ENCODE assay signal across 27 cellular contexts in the genomic region with DNA sequence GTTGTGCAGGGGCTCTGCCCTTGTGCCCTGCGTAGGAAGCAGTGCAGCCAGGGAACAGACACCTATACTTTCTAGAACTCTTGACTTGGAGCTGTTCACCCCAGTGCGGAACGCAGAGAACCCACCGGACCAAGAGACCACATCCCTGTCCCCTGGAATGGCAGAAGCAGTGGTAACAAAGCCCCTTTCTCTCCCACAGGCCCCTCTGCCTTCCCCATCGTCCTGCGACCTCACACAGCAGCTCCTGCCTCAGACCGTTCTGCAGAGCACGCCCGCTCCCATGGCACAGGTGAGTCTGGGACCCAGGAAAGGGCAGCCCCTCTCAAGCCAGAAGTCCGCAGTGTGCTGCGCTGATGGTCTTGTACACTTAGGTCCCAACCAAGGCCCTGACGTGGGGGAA. TPM values are rescaled to one million over a fixed set of nuclear protein-coding genes. Genes with fewer than 3 reads are reported as not detected.
A peak's percentile ranks its signal among the peaks of the same experiment; 100 is the strongest.
DNase-seq lines count a peak whose midpoint lies in the region; ATAC-seq and TF ChIP-seq lines count a peak whose summit lies in the region.
"Had no signal": no experiment of that assay in that cellular context is flagged by ENCODE, and none has a peak within 500 bp of the region (broad histone marks: within the 10 kb centered on the region; RNA-seq: fewer than 3 reads in every experiment).

No MANE protein-coding gene starts in this region.

- H3K4me1 ChIP-seq in neuronal stem cell (ENCODE audit: control insufficient read depth in 2 of 2, insufficient read depth in 1 of 2, low read depth in 1 of 2, low read length in 2 of 2) (peaks cover 21 to 26% of the 10 kb centered on the region in 2 donors), uterus (no peaks in the 10 kb centered on the region)
- H3K4me1 ChIP-seq: heart left ventricle, lower lobe of right lung had no signal

- H3K4me3 Mint-ChIP-seq in chondrocyte (ENCODE audit: unreplicated experiment): no peak overlapping the region
- peak overlapping the region in 1 of 2 donors; percentile 31 for H3K4me3 Mint-ChIP-seq in stimulated activated naive B cell treated with anti-CD40 and anti-IgM and Interleukin-4, amounts not matched to agents 10 μg/mL and 1 μg/mL and 100 μg/mL, for 72 hours
- H3K4me3 Mint-ChIP-seq: activated T-helper 1 cell treated with anti-CD3 and anti-CD28 coated beads, Interleukin-12 subunit alpha, Interleukin-12 subunit beta, Interleukin-2, Interleukin-4 antibody, amounts not matched to agents 30 ng/mL and 10 ng/mL and 1 ng/mL, durations not matched to agents 14 hours and 24 hours and 36 hours had no signal

- DNase-seq in chondrocyte (ENCODE audit: low spot score): no peak
- no peak for DNase-seq in neuronal stem cell (ENCODE audit: low spot score)
- DNase-seq in stimulated activated naive B cell treated with anti-CD40 and anti-IgM and Interleukin-4, amounts not matched to agents 10 μg/mL and 1 μg/mL and 100 μg/mL, for 72 hours: no peak
- no peak for DNase-seq in uterus
- no peak for DNase-seq in DMS153 (lab: John Stamatoyannopoulos, UW)
- DNase-seq in substantia nigra (lab: John Stamatoyannopoulos, UW): no peak
- no peak for DNase-seq in NCI-H2107 treated with DMSO at 0.1 percent for 48 hours (lab: John Stamatoyannopoulos, UW; ENCODE audit: unreplicated experiment)
- DNase-seq: activated CD4-positive, alpha-beta T cell treated with anti-CD3 and anti-CD28 coated beads, Interleukin-2, amount 50 U/mL, for 48 hours; activated naive CD4-positive, alpha-beta T cell treated with anti-CD3 and anti-CD28 coated beads, Interleukin-2, amount 50 U/mL, for 16 hours; amniotic stem cell; Calu3; effector memory CD4-positive, alpha-beta T cell; erythroblast; GOT3; heart left ventricle; kidney glomerular epithelial cell; lower lobe of right lung; NCI-H1105 treated with DMSO at 0.1 percent for 48 hours; NCI-H1930; NCI-H526 had no signal

- peak overlapping the region; percentile 89 for H2BK12ac ChIP-seq in neuronal stem cell (ENCODE audit: low read length)

- TF ChIP-seq CTCF in chondrocyte (IDR thresholded peaks at IDR 0.05) (no peak), uterus (IDR thresholded peaks at IDR 0.05) (no peak)

- no CpG with 5 or more reads among the region's 12 CpGs for WGBS in neuronal stem cell (ENCODE audit: extremely low coverage in 2 of 2, insufficient read length in 2 of 2, insufficient replicate concordance in 1 of 2), 2 donors

- H3K9me3 Mint-ChIP-seq in chondrocyte (ENCODE audit: low read depth): no peaks in the 10 kb centered on the region
- no peaks in the 10 kb centered on the region for H3K9me3 Mint-ChIP-seq in stimulated activated naive B cell treated with anti-CD40 and anti-IgM and Interleukin-4, amounts not matched to agents 10 μg/mL and 1 μg/mL and 100 μg/mL, for 72 hours
- H3K9me3 Mint-ChIP-seq: activated T-helper 1 cell treated with anti-CD3 and anti-CD28 coated beads, Interleukin-12 subunit alpha, Interleukin-12 subunit beta, Interleukin-2, Interleukin-4 antibody, amounts not matched to agents 30 ng/mL and 10 ng/mL and 1 ng/mL, durations not matched to agents 14 hours and 24 hours and 36 hours; neural progenitor cell had no signal

- H2BK120ac ChIP-seq in neuronal stem cell (ENCODE audit: low read depth, low read length): no peak overlapping the region

- intact Hi-C loops in uterus (cut with DNase I; ENCODE audit: low total_unique reads): no loop called here

- H3K27ac Mint-ChIP-seq in chondrocyte (ENCODE audit: unreplicated experiment): peak overlapping the region; percentile 77
- H3K27ac Mint-ChIP-seq in stimulated activated naive B cell treated with anti-CD40 and anti-IgM and Interleukin-4, amounts not matched to agents 10 μg/mL and 1 μg/mL and 100 μg/mL, for 72 hours: peak overlapping the region; percentile 91
- H3K27ac Mint-ChIP-seq: activated T-helper 1 cell treated with anti-CD3 and anti-CD28 coated beads, Interleukin-12 subunit alpha, Interleukin-12 subunit beta, Interleukin-2, Interleukin-4 antibody, amounts not matched to agents 30 ng/mL and 10 ng/mL and 1 ng/mL, durations not matched to agents 14 hours and 24 hours and 36 hours; progenitor cell of endocrine pancreas had no signal

- no peak overlapping the region for H3K4me3 ChIP-seq in neuronal stem cell (ENCODE audit: low read length in 2 of 2)
- no peak overlapping the region for H3K4me3 ChIP-seq in uterus
- H3K4me3 ChIP-seq: coronary artery, heart left ventricle, K562, lower lobe of right lung, neural progenitor cell, skin epidermis had no signal

- H3K27me3 ChIP-seq in neuronal stem cell (ENCODE audit: control insufficient read depth in 3 of 3, insufficient read depth in 3 of 3, low read depth in 1 of 3, low read length in 3 of 3): no peaks in the 10 kb centered on the region
- H3K27me3 ChIP-seq in uterus: no peaks in the 10 kb centered on the region
- H3K27me3 ChIP-seq: heart left ventricle, neural progenitor cell had no signal

- no peaks in the 10 kb centered on the region for H3K27me3 Mint-ChIP-seq in chondrocyte (ENCODE audit: low read depth)
- peaks cover 19 to 23% of the 10 kb centered on the region in 2 donors for H3K27me3 Mint-ChIP-seq in stimulated activated naive B cell treated with anti-CD40 and anti-IgM and Interleukin-4, amounts not matched to agents 10 μg/mL and 1 μg/mL and 100 μg/mL, for 72 hours

- peaks cover 25% of the 10 kb centered on the region for H3K4me1 Mint-ChIP-seq in chondrocyte (ENCODE audit: low read depth)
- H3K4me1 Mint-ChIP-seq in stimulated activated naive B cell treated with anti-CD40 and anti-IgM and Interleukin-4, amounts not matched to agents 10 μg/mL and 1 μg/mL and 100 μg/mL, for 72 hours: peaks cover 23 to 31% of the 10 kb centered on the region in 2 donors

- H3K36me3 Mint-ChIP-seq in chondrocyte (ENCODE audit: low read depth): peaks cover 25% of the 10 kb centered on the region
- no peaks in the 10 kb centered on the region for H3K36me3 Mint-ChIP-seq in stimulated activated naive B cell treated with anti-CD40 and anti-IgM and Interleukin-4, amounts not matched to agents 10 μg/mL and 1 μg/mL and 100 μg/mL, for 72 hours
- H3K36me3 Mint-ChIP-seq: neural progenitor cell had no signal

- H3K23ac ChIP-seq in neuronal stem cell (ENCODE audit: low read depth, low read length, poor library complexity): no peak overlapping the region

- H3K9me3 ChIP-seq in neuronal stem cell (replicated peaks in 1 of 2; ENCODE audit: control insufficient read depth in 2 of 2, insufficient read depth in 1 of 2, low read depth in 1 of 2, low read length in 2 of 2) (no peaks in the 10 kb centered on the region), uterus (no peaks in the 10 kb centered on the region)
- H3K9me3 ChIP-seq: heart left ventricle, lower lobe of right lung had no signal

- peak overlapping the region; percentile 88 for H2AFZ ChIP-seq in neuronal stem cell (ENCODE audit: low read length)
- H2AFZ ChIP-seq: neural progenitor cell had no signal

- H4K91ac ChIP-seq in neuronal stem cell (ENCODE audit: low read depth, low read length, poor library complexity): peak overlapping the region; percentile 67

- H2BK15ac ChIP-seq in neuronal stem cell (ENCODE audit: low read length): peak overlapping the region; percentile 28

- no peak overlapping the region for H2BK5ac ChIP-seq in neuronal stem cell (ENCODE audit: low read length)

- peak overlapping the region; percentile 74 for H2AK5ac ChIP-seq in neuronal stem cell (ENCODE audit: low read depth, low read length)

- no peak overlapping the region for H3K4me2 ChIP-seq in neuronal stem cell (ENCODE audit: insufficient read depth, low read length, poor library complexity, severe bottlenecking)
- H3K4me2 ChIP-seq: neural progenitor cell had no signal

- H3K4ac ChIP-seq in neuronal stem cell (ENCODE audit: low read length): peak overlapping the region; percentile 3

- no peak overlapping the region for H3K14ac ChIP-seq in neuronal stem cell (ENCODE audit: low read length)

- peak overlapping the region; percentile 75 for H3K18ac ChIP-seq in neuronal stem cell (ENCODE audit: low read length)

- no peak for TF ChIP-seq POLR2A in uterus (IDR thresholded peaks at IDR 0.05)

- no peak overlapping the region for H4K8ac ChIP-seq in neuronal stem cell (ENCODE audit: low read depth, low read length)

- no peaks in the 10 kb centered on the region for H3K79me1 ChIP-seq in neuronal stem cell (ENCODE audit: low read depth, low read length)

- H3K36me3 ChIP-seq in neuronal stem cell (replicated peaks in 1 of 2; ENCODE audit: control insufficient read depth in 2 of 2, insufficient read depth in 2 of 2, low read length in 2 of 2) (no peaks in the 10 kb centered on the region), uterus (no peaks in the 10 kb centered on the region)
- H3K36me3 ChIP-seq: neural progenitor cell had no signal

- H3K9ac ChIP-seq in neuronal stem cell (ENCODE audit: low read depth, low read length, poor library complexity): no peak overlapping the region
- H3K9ac ChIP-seq: neural progenitor cell had no signal

- peak; percentile 11 for ATAC-seq in HG02678 (IDR thresholded peaks at IDR 0.05; ENCODE audit: unreplicated experiment)
- no peak for ATAC-seq in stimulated activated naive B cell treated with anti-CD40 and anti-IgM and Interleukin-4, amounts not matched to agents 10 μg/mL and 1 μg/mL and 100 μg/mL, for 72 hours (replicated peaks)
- ATAC-seq: K562, lower lobe of right lung had no signal

- no peak overlapping the region for H3K27ac ChIP-seq in neuronal stem cell (replicated peaks; ENCODE audit: low read length)
- no peak overlapping the region for H3K27ac ChIP-seq in uterus
- no peak overlapping the region for H3K27ac ChIP-seq in substantia nigra (ENCODE audit: low read depth, low read length, poor library complexity, severe bottlenecking)
- H3K27ac ChIP-seq: lower lobe of right lung, neural progenitor cell, skin epidermis had no signal

RNA-seq across cellular contexts. Expression of a gene that starts 24.6 kb away (rescaled TPM):
- total RNA-seq in chondrocyte (951 to 1,014 TPM (median 979 TPM) in 3 replicates), uterus (1,000 to 10,000 TPM in 3 of 4 donors, 100 to 1,000 TPM in 1; 918 to 2,301 (median 1,306) TPM)
- polyA plus RNA-seq in neuronal stem cell (2013, experiment 1 of 2): 2,267 TPM
- 2,302 TPM for polyA plus RNA-seq in neuronal stem cell (2013, experiment 2 of 2)
